20 cellular contexts compared by ENCODE assay signal in genomic region chrX:675896-676295, GRCh38. TPM values are rescaled to one million over a fixed set of nuclear protein-coding genes. Genes with fewer than 3 reads are reported as not detected.
DNase-seq lines count a peak whose midpoint lies in the region; ATAC-seq and TF ChIP-seq lines count a peak whose summit lies in the region.
"Had no signal": no experiment of that assay in that cellular context is flagged by ENCODE, and none has a peak within 500 bp of the region (broad histone marks: within the 10 kb centered on the region; RNA-seq: fewer than 3 reads in every experiment).

No MANE protein-coding gene starts in this region.

- no peak for ATAC-seq in RWPE2 (ENCODE audit: low read depth)
- no peak for ATAC-seq in GM18907 (IDR thresholded peaks at IDR 0.05; ENCODE audit: unreplicated experiment)

- H3K4me2 ChIP-seq in osteoblast (ENCODE audit: insufficient read depth, low read length), result no peak overlapping the region

- no peaks in the 10 kb centered on the region for H3K79me2 ChIP-seq in osteoblast (ENCODE audit: insufficient read depth, low read length)

- H3K27me3 ChIP-seq in RWPE2 (ENCODE audit: insufficient read depth, poor library complexity, severe bottlenecking), result no peaks in the 10 kb centered on the region
- no peaks in the 10 kb centered on the region for H3K27me3 ChIP-seq in osteoblast (ENCODE audit: insufficient read depth, low read length)
- no peaks in the 10 kb centered on the region for H3K27me3 ChIP-seq in esophagus squamous epithelium

- DNase-seq in ELF-1 (ENCODE audit: low read depth, low spot score), result peak; percentile 89
- DNase-seq in RWPE2 (ENCODE audit: low spot score), result peak; percentile 55
- peak; percentile 33 for DNase-seq in iPS-NIHi7 (ENCODE audit: extremely low spot score)
- DNase-seq in osteoblast (ENCODE audit: insufficient read length, low spot score, missing footprints), result peak; percentile 10
- DNase-seq in NCI-H2029 (lab: John Stamatoyannopoulos, UW), result no peak
- no peak for DNase-seq in esophagus squamous epithelium (lab: John Stamatoyannopoulos, UW)
- no peak for DNase-seq in NCI-H510A treated with DMSO at 0.1 percent for 48 hours (lab: John Stamatoyannopoulos, UW)
- DNase-seq: AML-193, IMR-90, NCI-H1417 treated with DMSO at 0.1 percent for 48 hours, NCI-H187 treated with DMSO at 0.1 percent for 48 hours, NCI-H2171, NCI-H446, NCI-H69, SHP77 had no signal

- H2AFZ ChIP-seq in osteoblast (ENCODE audit: low read length), result no peak overlapping the region

- H3K36me3 ChIP-seq in RWPE2 (ENCODE audit: low read depth) (no peaks in the 10 kb centered on the region), osteoblast (ENCODE audit: insufficient read depth, low read length) (no peaks in the 10 kb centered on the region), esophagus squamous epithelium (no peaks in the 10 kb centered on the region)

- H3K4me1 ChIP-seq in RWPE2 (ENCODE audit: insufficient read depth, poor library complexity, severe bottlenecking) (no peaks in the 10 kb centered on the region), osteoblast (ENCODE audit: insufficient read depth, low read length) (no peaks in the 10 kb centered on the region), esophagus squamous epithelium (no peaks in the 10 kb centered on the region)

- no peak for TF ChIP-seq POLR2A in esophagus squamous epithelium (IDR thresholded peaks at IDR 0.05)

- no peaks in the 10 kb centered on the region for H4K20me1 ChIP-seq in osteoblast (ENCODE audit: insufficient read depth, low read length)

- H3K4me3 ChIP-seq in RWPE2 (ENCODE audit: severe bottlenecking), result no peak overlapping the region
- no peak overlapping the region for H3K4me3 ChIP-seq in osteoblast (ENCODE audit: insufficient read depth, low read length)
- H3K4me3 ChIP-seq in esophagus squamous epithelium, result no peak overlapping the region

- intact Hi-C loops in esophagus squamous epithelium (cut with DNase I), result no loop called here

- peaks cover 12% of the 10 kb centered on the region for H3K9me3 ChIP-seq in RWPE2 (ENCODE audit: severe bottlenecking)
- no peaks in the 10 kb centered on the region for H3K9me3 ChIP-seq in osteoblast (ENCODE audit: low read depth, low read length)
- H3K9me3 ChIP-seq in esophagus squamous epithelium, result no peaks in the 10 kb centered on the region

- H3K27ac ChIP-seq in RWPE2 (ENCODE audit: poor library complexity, severe bottlenecking) (no peak overlapping the region), osteoblast (ENCODE audit: low read depth, low read length) (no peak overlapping the region), esophagus squamous epithelium (no peak overlapping the region)
- H3K27ac ChIP-seq: 22Rv1, C4-2B had no signal

- WGBS in esophagus squamous epithelium, 2 donors, result 17 to 52% methylated on average over 6 to 7 of the region's 16 CpGs

- TF ChIP-seq CTCF in RWPE2 (IDR thresholded peaks at IDR 0.05; ENCODE audit: poor library complexity, severe bottlenecking), result no peak
- TF ChIP-seq CTCF in osteoblast (IDR thresholded peaks at IDR 0.05; ENCODE audit: extremely low read depth, low read depth, low read length), result no peak
- no peak for TF ChIP-seq CTCF in esophagus squamous epithelium (IDR thresholded peaks at IDR 0.05)

RNA-seq across cellular contexts. Expression of gene SHOX, which starts 45.3 kb away (rescaled TPM):
- total RNA-seq in osteoblast, result 11.8 and 13.4 TPM in 2 replicates
- under 1 TPM in 1 of 4 donors, not detected in 3; 0.19 TPM for total RNA-seq in esophagus squamous epithelium
- total RNA-seq: HT-29, IMR-90, M059J had no signal

Comparison
In these comparisons a context has a peak if more than half of its experiments do, and no peak if none do; other contexts are left out.
1. DNase-seq: peak in ELF-1 (single experiment), RWPE2 (single experiment), iPS-NIHi7 (single experiment) and osteoblast (single experiment); none in NCI-H2029 (single experiment), esophagus squamous epithelium (single experiment) and NCI-H510A treated with DMSO at 0.1 percent for 48 hours (single experiment).
2. RNA of gene SHOX, which starts 45.3 kb away (total RNA-seq): 11.8 to 13.4 TPM in osteoblast; 0.19 TPM in esophagus squamous epithelium; every median in the first group is over 10 times any median in the second.